Comparison of ENCODE assay signal across 14 cellular contexts in genomic region chr4:140641789-140642439, GRCh38.
DNase-seq lines count a peak whose midpoint lies in the region; ATAC-seq, FAIRE-seq and TF ChIP-seq lines count a peak whose summit lies in the region.
"Had no signal": no experiment of that assay in that cellular context is flagged by ENCODE, and none has a peak within 500 bp of the region (broad histone marks: within the 10 kb centered on the region; RNA-seq: fewer than 3 reads in every experiment).

No MANE protein-coding gene starts in this region.

- H3K27me3 Mint-ChIP-seq in nephron progenitor cell (ENCODE audit: low read depth, poor library complexity), result no peaks in the 10 kb centered on the region

- TF ChIP-seq CTCF in left ventricle myocardium inferior (IDR thresholded peaks at IDR 0.05; ENCODE audit: borderline replicate concordance), result peak; percentile 15
- TF ChIP-seq CTCF in nephron progenitor cell (IDR thresholded peaks at IDR 0.05), result no peak
- TF ChIP-seq CTCF in uterus (IDR thresholded peaks at IDR 0.05), result peak in 1 of 4 experiments; percentile 11

- intact Hi-C loops in Right ventricle myocardium superior (cut with DNase I), result no loop called here
- intact Hi-C loops in Right ventricle myocardium inferior (cut with DNase I), result no loop called here
- intact Hi-C loops in left ventricle myocardium inferior (cut with micrococcal nuclease), result no loop called here
- intact Hi-C loops in uterus (cut with DNase I; ENCODE audit: low total_unique reads), result no loop called here

- peak overlapping the region; percentile 31 for H3K27ac Mint-ChIP-seq in nephron progenitor cell

- ATAC-seq in Right ventricle myocardium superior (ENCODE audit: poor library complexity) (no peak), Right ventricle myocardium inferior (no peak)

- H3K4me1 ChIP-seq in left ventricle myocardium inferior (peaks cover 11% of the 10 kb centered on the region), uterus (no peaks in the 10 kb centered on the region)
- H3K4me1 ChIP-seq: thyroid gland had no signal

- TF ChIP-seq POLR2A in uterus (IDR thresholded peaks at IDR 0.05), result no peak
- no peak for TF ChIP-seq POLR2A in H54 (IDR thresholded peaks at IDR 0.05; ENCODE audit: low read depth, low read length)

- H3K4me3 Mint-ChIP-seq in nephron progenitor cell, result no peak overlapping the region

- H3K9me3 ChIP-seq in left ventricle myocardium inferior (replicated peaks) (no peaks in the 10 kb centered on the region), uterus (no peaks in the 10 kb centered on the region)
- H3K9me3 ChIP-seq: thyroid gland had no signal

- peak overlapping the region; percentile 35 for H3K4me3 ChIP-seq in left ventricle myocardium inferior
- peak overlapping the region in 1 of 2 donors; percentile 37 for H3K4me3 ChIP-seq in uterus
- H3K4me3 ChIP-seq: thyroid gland had no signal

- peaks cover 51% of the 10 kb centered on the region for H3K36me3 Mint-ChIP-seq in nephron progenitor cell (ENCODE audit: low read depth)

- H3K9me3 Mint-ChIP-seq in nephron progenitor cell, result no peaks in the 10 kb centered on the region

- H3K36me3 ChIP-seq in left ventricle myocardium inferior (peaks cover 53% of the 10 kb centered on the region), uterus (no peaks in the 10 kb centered on the region)
- H3K36me3 ChIP-seq: thyroid gland had no signal

- DNase-seq in Right ventricle myocardium superior (peak; percentile 45), Right ventricle myocardium inferior (ENCODE audit: missing footprints) (no peak), left ventricle myocardium inferior (peak; percentile 14), nephron progenitor cell (no peak), uterus (no peak), H54 (ENCODE audit: insufficient read length, low spot score) (no peak), EL (no peak), GF-D8 (lab: John Stamatoyannopoulos, UW) (no peak)
- DNase-seq: amniotic stem cell, COR-L47, glutamatergic neuron, NCI-H1417, NCI-H526 treated with DMSO at 0.1 percent for 48 hours, thyroid gland had no signal

- no peaks in the 10 kb centered on the region for H3K27me3 ChIP-seq in left ventricle myocardium inferior (ENCODE audit: low read depth)
- H3K27me3 ChIP-seq in uterus, result no peaks in the 10 kb centered on the region
- H3K27me3 ChIP-seq: thyroid gland had no signal

- H3K27ac ChIP-seq in left ventricle myocardium inferior (replicated peaks) (peak overlapping the region; percentile 68), uterus (peak overlapping the region; percentile 16 to 57)
- H3K27ac ChIP-seq: thyroid gland had no signal

- no peak for FAIRE-seq in H54 (lab: Jason Lieb, UNC)

- H3K4me1 Mint-ChIP-seq in nephron progenitor cell, result peaks cover 43% of the 10 kb centered on the region

Comparison
In these comparisons a context has a peak if more than half of its experiments do, and no peak if none do; other contexts are left out.
1. DNase-seq: peak in Right ventricle myocardium superior (single experiment) and left ventricle myocardium inferior (single experiment); none in Right ventricle myocardium inferior (single experiment), nephron progenitor cell (single experiment), uterus (0 of 2), H54 (single experiment), EL (single experiment) and GF-D8 (single experiment).